Comparison of ENCODE assay signal across 12 cellular contexts in the genomic region with DNA sequence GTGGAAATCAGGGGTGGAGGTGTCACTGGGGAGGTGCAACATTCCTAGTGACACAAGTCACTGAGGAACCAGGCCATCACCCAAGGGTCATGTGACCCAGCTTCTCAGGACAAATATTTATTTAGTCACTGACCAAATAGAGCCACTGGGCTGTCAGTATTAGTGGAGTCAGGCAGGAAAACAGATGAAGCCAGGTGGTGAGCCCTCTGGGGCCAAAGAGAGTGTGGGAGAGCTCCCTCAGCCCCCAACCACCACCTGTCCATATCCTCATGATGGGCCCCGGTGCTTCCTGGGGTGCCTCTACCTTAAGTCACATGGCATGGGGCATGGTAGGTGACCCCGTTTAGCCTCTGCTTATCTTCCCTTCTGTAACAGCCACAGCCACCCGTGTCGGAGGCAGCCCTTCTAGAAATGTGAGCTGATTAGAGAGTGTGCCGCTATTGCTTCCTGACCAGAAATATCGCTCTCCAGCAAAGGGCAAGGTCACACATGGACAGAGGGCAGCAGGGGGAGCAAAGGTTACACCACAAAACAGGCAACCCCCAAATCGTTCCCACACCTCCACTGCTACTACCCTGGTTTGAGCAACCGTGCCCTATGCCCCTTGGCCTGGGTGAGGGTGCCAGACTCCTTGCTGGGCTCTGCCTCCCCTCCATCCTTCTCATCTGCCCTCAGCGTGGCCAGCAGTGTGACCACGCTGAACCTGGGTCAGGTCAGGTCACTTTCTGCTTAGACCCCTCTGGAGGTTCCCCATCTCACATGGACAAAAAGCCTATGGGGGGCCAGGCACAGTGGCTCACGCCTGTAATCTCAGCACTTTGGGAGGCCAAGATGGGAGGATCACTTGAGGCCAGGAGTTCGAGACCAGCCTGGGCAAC. TPM values are rescaled to one million over a fixed set of nuclear protein-coding genes. Genes with fewer than 3 reads are reported as not detected.
DNase-seq lines count a peak whose midpoint lies in the region; ATAC-seq, FAIRE-seq and TF ChIP-seq lines count a peak whose summit lies in the region.
"Had no signal": no experiment of that assay in that cellular context is flagged by ENCODE, and none has a peak within 500 bp of the region (broad histone marks: within the 10 kb centered on the region; RNA-seq: fewer than 3 reads in every experiment).

No MANE protein-coding gene starts in this region.

- H3K9me3 ChIP-seq in HepG2 (ENCODE audit: low read length) = peaks cover 13% of the 10 kb centered on the region

- peak overlapping the region; percentile 13 to 70 (median 17); a peak in 5 of 6 replicates for H3K4me3 ChIP-seq in HepG2 (replicated peaks in 1 of 3; ENCODE audit: insufficient read depth in 1 of 3, low read depth in 2 of 3, low read length in 3 of 3)

- no peaks in the 10 kb centered on the region for H3K79me2 ChIP-seq in HepG2 (ENCODE audit: insufficient read depth, low read length)

- no peaks in the 10 kb centered on the region for H3K36me3 ChIP-seq in HepG2 (replicated peaks in 1 of 2; ENCODE audit: control insufficient read depth in 1 of 2, insufficient read depth in 2 of 2, low read length in 2 of 2)

- H3K9me3 Mint-ChIP-seq in natural killer cell = no peaks in the 10 kb centered on the region
- no peaks in the 10 kb centered on the region for H3K9me3 Mint-ChIP-seq in natural killer cell treated with Interleukin-12 subunit alpha and Interleukin-12 subunit beta and Interleukin-15 and Interleukin-18, amount 100 ng/mL, for 72 hours
- H3K9me3 Mint-ChIP-seq in osteocyte (ENCODE audit: unreplicated experiment) = no peaks in the 10 kb centered on the region

- peak; percentile 32 to 83; a peak in 3 of 4 replicates for TF ChIP-seq EP300 in HepG2 (IDR thresholded peaks at IDR 0.05; ENCODE audit: low read depth in 2 of 2, low read length in 2 of 2)
- TF ChIP-seq EP300 in HepG2 (CRISPR knock-in tag; IDR thresholded peaks at IDR 0.05; ENCODE audit: borderline replicate concordance) = peak; percentile 53; the same call in 1 of the 2 replicates

- POLR2A ChIA-PET in HepG2 (lab: Yijun Ruan, JAX) = interaction anchor here (0.8 to 2.3 kb wide), 12 partner anchors 9 to 654 kb away, joined by 3 to 23 read pairs (median 6); a partner anchor contains a TSS

- H3K27me3 ChIP-seq in HepG2 (ENCODE audit: control insufficient read depth in 1 of 2, insufficient read depth in 2 of 2, low read length in 2 of 2) = no peaks in the 10 kb centered on the region

- H3K27ac Mint-ChIP-seq in natural killer cell (peak overlapping the region; percentile 46 to 80), osteocyte (ENCODE audit: unreplicated experiment) (no peak overlapping the region)
- peak overlapping the region in 1 of 2 donors; percentile 78 for H3K27ac Mint-ChIP-seq in natural killer cell treated with Interleukin-12 subunit alpha and Interleukin-12 subunit beta and Interleukin-15 and Interleukin-18, amount 100 ng/mL, for 72 hours

- in situ Hi-C loops in HepG2 (cut with HindIII; ENCODE audit: extremely low pct_ligation_motif_present, low pct_unique_long_range_greater_than_20kb) = no loop called here

- CTCF ChIA-PET in HepG2 (lab: Yijun Ruan, JAX; ENCODE audit: low intra/inter-chr PET ratio, low total read pairs) = interaction anchor here (3.0 kb wide), 1 partner anchor 36 kb away, joined by 22 read pairs; no protein-coding TSS in a partner anchor

- H3K4me3 Mint-ChIP-seq in natural killer cell (no peak overlapping the region), osteocyte (ENCODE audit: unreplicated experiment) (no peak overlapping the region)
- no peak overlapping the region for H3K4me3 Mint-ChIP-seq in natural killer cell treated with Interleukin-12 subunit alpha and Interleukin-12 subunit beta and Interleukin-15 and Interleukin-18, amount 100 ng/mL, for 72 hours

- H3K27ac ChIP-seq in HepG2 (ENCODE audit: extremely low read length, insufficient read depth, low read length) = peak overlapping the region; percentile 80

- 6% methylated on average over 11 of the region's 12 CpGs for WGBS in HepG2 (ENCODE audit: low lambda C conversion rate)

- peak overlapping the region; percentile 100 for H3K4me2 ChIP-seq in HepG2 (ENCODE audit: low read depth, low read length)

- DNase-seq in natural killer cell (no peak), SW480 (ENCODE audit: low spot score) (peak; percentile 55), HepG2 (ENCODE audit: low spot score) (peak; percentile 98), dedifferentiated amniotic fluid mesenchymal stem cell (ENCODE audit: extremely low spot score) (no peak), osteocyte (ENCODE audit: extremely low spot score, unreplicated experiment) (no peak), NCI-H526 (lab: John Stamatoyannopoulos, UW) (no peak)
- no peak for DNase-seq in natural killer cell treated with Interleukin-12 subunit alpha and Interleukin-12 subunit beta and Interleukin-15 and Interleukin-18, amount 100 ng/mL, for 72 hours (ENCODE audit: low spot score)
- no peak for DNase-seq in effector CD4-positive, alpha-beta T cell
- DNase-seq: anterior cingulate cortex, C1 segment of cervical spinal cord, NCI-H1436 had no signal

- TF ChIP-seq CTCF in natural killer cell (IDR thresholded peaks at IDR 0.05) (no peak), HepG2 (CRISPR knock-in tag; IDR thresholded peaks at IDR 0.05) (peak; percentile 69), osteocyte (IDR thresholded peaks at IDR 0.05) (no peak)

- H3K4me1 Mint-ChIP-seq in natural killer cell = peaks cover 56 to 63% of the 10 kb centered on the region in 2 donors
- peaks cover 14 to 48% of the 10 kb centered on the region in 2 donors for H3K4me1 Mint-ChIP-seq in natural killer cell treated with Interleukin-12 subunit alpha and Interleukin-12 subunit beta and Interleukin-15 and Interleukin-18, amount 100 ng/mL, for 72 hours (ENCODE audit: low read depth in 2 of 2)
- H3K4me1 Mint-ChIP-seq in osteocyte (ENCODE audit: unreplicated experiment) = peaks cover 9% of the 10 kb centered on the region

- intact Hi-C loops in natural killer cell (cut with micrococcal nuclease) (loop anchor here (10.0 kb wide), 1 partner anchor 457 kb away; a partner anchor contains a TSS), HepG2 (cut with micrococcal nuclease; ENCODE audit: unreplicated experiment) (loop anchor here (1.0 to 10.0 kb wide), 3 partner anchors 36 to 457 kb away; a partner anchor contains a TSS)

- no peaks in the 10 kb centered on the region for H3K27me3 Mint-ChIP-seq in natural killer cell (ENCODE audit: low read depth in 2 of 2)
- H3K27me3 Mint-ChIP-seq in natural killer cell treated with Interleukin-12 subunit alpha and Interleukin-12 subunit beta and Interleukin-15 and Interleukin-18, amount 100 ng/mL, for 72 hours = no peaks in the 10 kb centered on the region
- peaks cover 2% of the 10 kb centered on the region for H3K27me3 Mint-ChIP-seq in osteocyte (ENCODE audit: unreplicated experiment)

- ATAC-seq in natural killer cell = peak in 1 of 3 donors; percentile 20
- no peak for ATAC-seq in natural killer cell treated with Interleukin-12 subunit alpha and Interleukin-12 subunit beta and Interleukin-15 and Interleukin-18, amount 100 ng/mL, for 72 hours
- ATAC-seq in HepG2 = peak; percentile 90

- no peak for TF ChIP-seq RAD21 in HepG2 (CRISPR knock-in tag; IDR thresholded peaks at IDR 0.05)

- H2AFZ ChIP-seq in HepG2 (ENCODE audit: low read length) = no peak overlapping the region

- BruUV-seq in HepG2 (replicated peaks; lab: Mats Ljungman, UMichigan) = TSS peak; percentile 78

- peaks cover 65% of the 10 kb centered on the region for H3K4me1 ChIP-seq in HepG2 (ENCODE audit: insufficient read depth, low read length)

- peak; percentile 57 to 72; a peak in 3 of 4 replicates for TF ChIP-seq POLR2A in HepG2 (IDR thresholded peaks at IDR 0.05; ENCODE audit: insufficient read depth in 1 of 2, low read depth in 2 of 2, low read length in 2 of 2)

- peak; percentile 77 for FAIRE-seq in HepG2 (lab: Jason Lieb, UNC)
- FAIRE-seq: endometrium had no signal

- H4K20me1 ChIP-seq in HepG2 (ENCODE audit: insufficient read depth, low read length) = no peaks in the 10 kb centered on the region

- H3K36me3 Mint-ChIP-seq in natural killer cell (no peaks in the 10 kb centered on the region), osteocyte (ENCODE audit: unreplicated experiment) (no peaks in the 10 kb centered on the region)
- peaks cover 12% of the 10 kb centered on the region for H3K36me3 Mint-ChIP-seq in natural killer cell treated with Interleukin-12 subunit alpha and Interleukin-12 subunit beta and Interleukin-15 and Interleukin-18, amount 100 ng/mL, for 72 hours

- H3K9ac ChIP-seq in HepG2 (ENCODE audit: insufficient read depth, low read depth, low read length) = peak overlapping the region; percentile 51

RNA-seq across cellular contexts. Expression of a gene that starts 8.6 kb away (rescaled TPM):
- 10 to 100 TPM; 22.0 to 33.2 (median 23.2) TPM for total RNA-seq in natural killer cell
- total RNA-seq in natural killer cell treated with Interleukin-12 subunit alpha and Interleukin-12 subunit beta and Interleukin-15 and Interleukin-18, amount 100 ng/mL, for 72 hours = 10 to 100 TPM; 28.0 to 30.2 TPM
- total RNA-seq in HepG2 (2016; rRNA removed; fragmentation: Illumina TruSeq; extraction: Trizol) = 28.8 and 30.1 TPM in 2 replicates
- 18.8 and 20.7 TPM in 2 replicates for total RNA-seq in HepG2 (2016; cell fraction: cytosol; rRNA removed; fragmentation: Illumina TruSeq; extraction: Trizol; ENCODE audit: low read depth)
- 24.2 and 33.8 TPM in 2 replicates for total RNA-seq in HepG2 (2016; cell fraction: insoluble cytoplasmic fraction; rRNA removed; fragmentation: Illumina TruSeq; extraction: Trizol)
- total RNA-seq in HepG2 (2016; cell fraction: membrane; rRNA removed; fragmentation: Illumina TruSeq; extraction: Trizol) = 35.6 and 35.7 TPM in 2 replicates
- 28.0 and 29.0 TPM in 2 replicates for total RNA-seq in HepG2 (2016; cell fraction: nucleus; rRNA removed; fragmentation: Illumina TruSeq; extraction: Trizol)
- polyA plus RNA-seq in HepG2 (2011; rRNA removed) = 45.6 and 49.0 TPM in 2 replicates
- 19.8 and 29.5 TPM in 2 replicates for polyA plus RNA-seq in HepG2 (2011; cell fraction: cytosol; rRNA removed)
- polyA plus RNA-seq in HepG2 (2011; cell fraction: nucleus; rRNA removed) = 68.8 and 72.6 TPM in 2 replicates
- polyA plus RNA-seq in HepG2 (2012) = 28.1 and 33.7 TPM in 2 replicates
- 22.4 and 30.5 TPM in 2 replicates for polyA plus RNA-seq in HepG2 (2016; cell fraction: cytosol; fragmentation: Illumina TruSeq; extraction: Trizol; ENCODE audit: low read depth)
- polyA plus RNA-seq in HepG2 (2016; cell fraction: insoluble cytoplasmic fraction; fragmentation: Illumina TruSeq; extraction: Trizol; ENCODE audit: low read depth) = 30.0 and 31.0 TPM in 2 replicates
- polyA plus RNA-seq in HepG2 (2016; cell fraction: membrane; fragmentation: Illumina TruSeq; extraction: Trizol; ENCODE audit: low read depth) = 35.3 and 37.7 TPM in 2 replicates
- 58.4 and 63.0 TPM in 2 replicates for polyA plus RNA-seq in HepG2 (2016; cell fraction: nucleus; fragmentation: Illumina TruSeq; extraction: Trizol; ENCODE audit: insufficient read depth, low read depth)
- polyA minus RNA-seq in HepG2 (2011; rRNA and poly(A)+ RNA removed; ENCODE audit: low replicate concordance) = 19.4 and 24.5 TPM in 2 replicates
- 15.7 and 17.4 TPM in 2 replicates for polyA minus RNA-seq in HepG2 (2011; cell fraction: cytosol; rRNA and poly(A)+ RNA removed)
- polyA minus RNA-seq in HepG2 (2011; cell fraction: nucleus; rRNA and poly(A)+ RNA removed) = 43.4 and 69.0 TPM in 2 replicates
- total RNA-seq in osteocyte = 27.3 and 29.2 TPM in 2 replicates

Comparison
In these comparisons a context has a peak if more than half of its experiments do, and no peak if none do; other contexts are left out.
1. DNase-seq: peak in SW480 (single experiment) and HepG2 (single experiment); none in natural killer cell (single experiment), natural killer cell treated with Interleukin-12 subunit alpha and Interleukin-12 subunit beta and Interleukin-15 and Interleukin-18, amount 100 ng/mL, for 72 hours (single experiment), dedifferentiated amniotic fluid mesenchymal stem cell (single experiment), osteocyte (single experiment), effector CD4-positive, alpha-beta T cell (single experiment) and NCI-H526 (0 of 2).